In the genomic region with DNA sequence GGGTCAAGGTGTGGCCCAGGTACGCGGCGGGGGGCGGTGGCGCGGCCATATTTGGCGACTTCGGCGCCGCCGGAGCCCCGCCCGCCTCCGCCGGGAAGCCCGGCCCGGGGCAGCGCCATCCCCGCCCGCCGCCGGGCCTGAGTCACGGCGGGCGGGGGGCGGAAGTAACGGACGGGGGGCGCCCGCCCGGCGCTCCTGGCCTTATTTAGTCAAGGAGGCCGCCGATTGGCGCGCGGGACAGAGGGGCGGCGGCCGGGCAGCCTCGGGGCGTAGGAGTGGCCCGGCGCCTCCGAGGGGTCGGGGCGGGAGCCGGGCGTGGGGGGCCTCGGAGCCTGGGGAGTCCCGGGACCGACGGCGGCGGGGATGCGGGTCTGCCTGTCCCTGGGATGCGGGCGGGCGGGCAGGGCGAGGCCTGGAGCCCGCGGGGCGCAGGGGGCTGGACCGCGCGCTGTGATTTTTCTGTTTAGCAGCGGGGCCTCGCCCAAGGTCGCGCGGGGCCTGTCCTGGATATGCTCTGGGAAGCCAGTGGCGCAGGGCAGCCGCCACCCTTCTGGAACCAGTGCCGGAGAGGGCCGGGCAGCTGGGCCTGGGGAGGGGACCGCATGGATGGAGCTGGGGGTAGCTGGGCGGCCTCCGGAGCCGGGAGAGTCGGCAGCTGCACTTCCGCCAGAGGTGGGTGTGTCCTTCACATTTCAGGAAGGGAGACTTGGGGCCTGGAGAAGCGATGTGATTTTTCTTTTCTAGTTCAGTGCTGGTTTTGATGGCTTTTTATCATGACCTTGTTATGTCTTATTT, we compare ENCODE assay signal across 8 cellular contexts.
DNase-seq lines count a peak whose midpoint lies in the region; ATAC-seq lines count a peak whose summit lies in the region.

No MANE protein-coding gene starts in this region.

- H3K4me1 ChIP-seq in endocrine pancreas (ENCODE audit: control insufficient read depth, insufficient read depth, low read length): no peaks in the 10 kb centered on the region

- H3K4me3 Mint-ChIP-seq in memory B cell: peak overlapping the region; percentile 85

- peaks cover 22% of the 10 kb centered on the region for H3K36me3 Mint-ChIP-seq in memory B cell

- peak overlapping the region; percentile 95 for H3K27ac Mint-ChIP-seq in memory B cell

- peak; percentile 17 for ATAC-seq in HG02588 (IDR thresholded peaks at IDR 0.05; ENCODE audit: unreplicated experiment)
- peak; percentile 9 for ATAC-seq in memory B cell (ENCODE audit: low read depth)
- ATAC-seq in GM18861 (IDR thresholded peaks at IDR 0.05; ENCODE audit: unreplicated experiment): no peak

- H3K36me3 ChIP-seq in endocrine pancreas (ENCODE audit: control insufficient read depth, insufficient read depth, low read length): peaks cover 23% of the 10 kb centered on the region

- H3K27me3 ChIP-seq in endocrine pancreas (ENCODE audit: control insufficient read depth, insufficient read depth, low read length): no peaks in the 10 kb centered on the region

- peak overlapping the region; percentile 28 for H3K4me3 ChIP-seq in endocrine pancreas (ENCODE audit: control insufficient read depth, insufficient read depth, low read length)

- H3K4me1 Mint-ChIP-seq in memory B cell: peaks cover 41% of the 10 kb centered on the region

- peak overlapping the region; percentile 96 for H3K9ac ChIP-seq in endocrine pancreas (ENCODE audit: control insufficient read depth, insufficient read depth, low read length)

- DNase-seq in EL (peak; percentile 87), NCI-H748 (lab: John Stamatoyannopoulos, UW; ENCODE audit: unreplicated experiment) (peak; percentile 83), memory B cell (ENCODE audit: low spot score in 2 of 2) (peak; percentile 44 to 58)
- DNase-seq in activated CD8-positive, alpha-beta memory T cell treated with anti-CD3 and anti-CD28 coated beads for 48 hours (ENCODE audit: low read depth in 2 of 3, low spot score in 2 of 3): peak in 2 of 3 experiments; percentile 50 to 66
- peak; percentile 62 for DNase-seq in stimulated activated CD8-positive, alpha-beta memory T cell treated with anti-CD3 and anti-CD28 coated beads, Interleukin-4, amount 100 ng/mL, for 24 hours (ENCODE audit: low read depth)

- H3K27me3 Mint-ChIP-seq in memory B cell: no peaks in the 10 kb centered on the region

- no peaks in the 10 kb centered on the region for H3K9me3 Mint-ChIP-seq in memory B cell

- no peaks in the 10 kb centered on the region for H3K9me3 ChIP-seq in endocrine pancreas (ENCODE audit: control insufficient read depth, low read length)
